Comparison of ENCODE assay signal across 15 cellular contexts in the genomic region with DNA sequence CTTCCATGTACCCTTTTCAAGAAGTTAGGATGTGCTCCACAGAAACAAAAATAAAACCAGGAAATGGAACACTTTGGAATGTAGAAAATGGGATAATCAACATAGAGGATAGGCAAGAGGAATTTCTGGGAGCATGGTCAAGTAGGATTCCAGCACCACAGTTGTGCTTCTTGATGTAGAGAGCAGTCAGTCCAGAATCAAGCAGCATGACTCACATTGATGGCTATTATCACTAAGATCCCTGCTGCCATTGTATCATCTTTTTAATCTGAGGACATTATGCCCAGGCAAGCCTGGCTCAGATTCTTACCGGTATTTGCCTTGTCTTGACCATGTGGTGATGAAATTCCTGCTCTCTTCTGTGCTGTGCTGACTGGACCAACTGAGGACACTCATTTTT. TPM values are rescaled to one million over a fixed set of nuclear protein-coding genes. Genes with fewer than 3 reads are reported as not detected.
DNase-seq lines count a peak whose midpoint lies in the region; ATAC-seq, FAIRE-seq and TF ChIP-seq lines count a peak whose summit lies in the region.
"Had no signal": no experiment of that assay in that cellular context is flagged by ENCODE, and none has a peak within 500 bp of the region (broad histone marks: within the 10 kb centered on the region; RNA-seq: fewer than 3 reads in every experiment).

No MANE protein-coding gene starts in this region.

- DNase-seq in H54 (ENCODE audit: insufficient read length, low spot score) (no peak), WTC11 (ENCODE audit: low spot score) (no peak), fibroblast of peridontal ligament (ENCODE audit: extremely low read depth) (peak; percentile 79), renal cortical epithelial cell (ENCODE audit: low read depth) (peak; percentile 45), SIG-M5 treated with dmso at 0.1 percent for 504 hours (lab: John Stamatoyannopoulos, UW; ENCODE audit: unreplicated experiment) (no peak), COLO668 (lab: John Stamatoyannopoulos, UW; ENCODE audit: unreplicated experiment) (no peak)
- DNase-seq: activated CD4-positive, alpha-beta T cell treated with anti-CD3 and anti-CD28 coated beads for 48 hours; activated T-cell treated with anti-CD3 and anti-CD28 coated beads, Interleukin-2, amount 50 U/mL, for 72 hours; NCI-H1436; NCI-H510A had no signal

- no peak overlapping the region for H3K4me3 Mint-ChIP-seq in WTC11
- H3K4me3 Mint-ChIP-seq: activated T-cell treated with anti-CD3 and anti-CD28 coated beads, Interleukin-2, amount 50 U/mL, for 72 hours had no signal

- ATAC-seq in WTC11, result no peak
- no peak for ATAC-seq in GM21390 (IDR thresholded peaks at IDR 0.05; ENCODE audit: unreplicated experiment)
- ATAC-seq in GM19328 (IDR thresholded peaks at IDR 0.05; ENCODE audit: unreplicated experiment), result no peak
- ATAC-seq: activated T-cell treated with anti-CD3 and anti-CD28 coated beads, Interleukin-2, amount 50 U/mL, for 72 hours had no signal

- H3K36me3 Mint-ChIP-seq in WTC11, result no peaks in the 10 kb centered on the region

- peak; percentile 15 for FAIRE-seq in H54 (lab: Jason Lieb, UNC)

- no peak for TF ChIP-seq CTCF in WTC11 (IDR thresholded peaks at IDR 0.05)

- H3K4me1 Mint-ChIP-seq in WTC11, result peaks cover 7% of the 10 kb centered on the region

- peak overlapping the region; percentile 29; the same call in 1 of the 2 replicates for H3K27ac Mint-ChIP-seq in WTC11
- H3K27ac Mint-ChIP-seq: brain had no signal

- no peak for TF ChIP-seq POLR2A in H54 (IDR thresholded peaks at IDR 0.05; ENCODE audit: low read depth, low read length)

- CTCF ChIA-PET in WTC11 (lab: Charles Lee), result no interaction called here

- POLR2A ChIA-PET in WTC11 (lab: Charles Lee), result no interaction called here

- H3K9me3 Mint-ChIP-seq in WTC11, result no peaks in the 10 kb centered on the region
- H3K9me3 Mint-ChIP-seq: activated T-cell treated with anti-CD3 and anti-CD28 coated beads, Interleukin-2, amount 50 U/mL, for 72 hours; brain had no signal

- no peaks in the 10 kb centered on the region for H3K27me3 Mint-ChIP-seq in WTC11 (ENCODE audit: low read depth)

TF ChIP-seq in WTC11, 78 proteins besides CTCF, POLR2A, EP300 and RAD21:
- TF ChIP-seq NFE2L1 (CRISPR knock-in tag; IDR thresholded peaks at IDR 0.05) (no peak), KAT7 (CRISPR knock-in tag; IDR thresholded peaks at IDR 0.05; ENCODE audit: borderline replicate concordance) (no peak), SOX15 (CRISPR knock-in tag; IDR thresholded peaks at IDR 0.05) (no peak)

RNA-seq across cellular contexts. Expression of a gene that starts 5.7 kb away (rescaled TPM):
- total RNA-seq in WTC11 (2021), result 5.9 to 7.4 TPM (median 7.1 TPM) in 3 replicates
- 15.8 and 37.6 TPM in 2 replicates for total RNA-seq in renal cortical epithelial cell

RNA-seq across cellular contexts. Expression of a gene that starts 5.7 kb away (rescaled TPM):
- total RNA-seq in WTC11 (2021) (0.25 TPM in 1 of 3 replicates, not detected in the others), renal cortical epithelial cell (3.8 TPM in 1 of 2 replicates, not detected in the other)
- total RNA-seq: T-helper 2 cell treated with Interferon-gamma antibody and Interleukin-4, amounts not matched to agents 100 ng/mL and 5 ng/mL, for 36 hours; thoracic aorta had no signal

RNA-seq across cellular contexts. Expression of a gene that starts 50.0 kb away (rescaled TPM):
- total RNA-seq in WTC11 (2021), result 60.9 to 66.2 TPM (median 61.3 TPM) in 3 replicates
- total RNA-seq in renal cortical epithelial cell, result 24.8 and 27.1 TPM in 2 replicates

Comparison
In these comparisons a context has a peak if more than half of its experiments do, and no peak if none do; other contexts are left out.
1. DNase-seq: peak in fibroblast of peridontal ligament (single experiment) and renal cortical epithelial cell (single experiment); none in H54 (single experiment), WTC11 (single experiment), SIG-M5 treated with dmso at 0.1 percent for 504 hours (single experiment) and COLO668 (single experiment).